In genomic region chr2:143241403-143242088, GRCh38 we compare ENCODE assay signal across 1 cellular context.
TF ChIP-seq lines count a peak whose summit lies in the region.

No MANE protein-coding gene starts in this region.

TF ChIP-seq in H1, 55 proteins besides CTCF, POLR2A, EP300 and RAD21:
- TF ChIP-seq GABPA (IDR thresholded peaks at IDR 0.05; ENCODE audit: borderline replicate concordance, insufficient read depth, low read length) (no peak), TAF1 (IDR thresholded peaks at IDR 0.05; ENCODE audit: low read depth, low read length) (0 out of 2 replicates have a peak, but pooled peaks have one; percentile 22), POU5F1 (IDR thresholded peaks at IDR 0.05; ENCODE audit: low read depth, low read length) (0 out of 2 replicates have a peak, but pooled peaks have one; percentile 70), TCF12 (IDR thresholded peaks at IDR 0.05; ENCODE audit: low read depth, low read length) (0 out of 2 replicates have a peak, but pooled peaks have one; percentile 57), SUZ12 (IDR thresholded peaks at IDR 0.05; ENCODE audit: low read length) (no peak), TEAD4 (IDR thresholded peaks at IDR 0.05; ENCODE audit: low read depth, low read length) (peak; percentile 94), ASH2L (IDR thresholded peaks at IDR 0.05; ENCODE audit: low read length) (peak; percentile 58), MAX (IDR thresholded peaks at IDR 0.05) (peak; percentile 16; the same call in 1 of the 2 replicates), NANOG (IDR thresholded peaks at IDR 0.05; ENCODE audit: insufficient read depth, low read depth, low read length, poor library complexity, severe bottlenecking) (peak; percentile 70)
- TF ChIP-seq, protein P1, sequence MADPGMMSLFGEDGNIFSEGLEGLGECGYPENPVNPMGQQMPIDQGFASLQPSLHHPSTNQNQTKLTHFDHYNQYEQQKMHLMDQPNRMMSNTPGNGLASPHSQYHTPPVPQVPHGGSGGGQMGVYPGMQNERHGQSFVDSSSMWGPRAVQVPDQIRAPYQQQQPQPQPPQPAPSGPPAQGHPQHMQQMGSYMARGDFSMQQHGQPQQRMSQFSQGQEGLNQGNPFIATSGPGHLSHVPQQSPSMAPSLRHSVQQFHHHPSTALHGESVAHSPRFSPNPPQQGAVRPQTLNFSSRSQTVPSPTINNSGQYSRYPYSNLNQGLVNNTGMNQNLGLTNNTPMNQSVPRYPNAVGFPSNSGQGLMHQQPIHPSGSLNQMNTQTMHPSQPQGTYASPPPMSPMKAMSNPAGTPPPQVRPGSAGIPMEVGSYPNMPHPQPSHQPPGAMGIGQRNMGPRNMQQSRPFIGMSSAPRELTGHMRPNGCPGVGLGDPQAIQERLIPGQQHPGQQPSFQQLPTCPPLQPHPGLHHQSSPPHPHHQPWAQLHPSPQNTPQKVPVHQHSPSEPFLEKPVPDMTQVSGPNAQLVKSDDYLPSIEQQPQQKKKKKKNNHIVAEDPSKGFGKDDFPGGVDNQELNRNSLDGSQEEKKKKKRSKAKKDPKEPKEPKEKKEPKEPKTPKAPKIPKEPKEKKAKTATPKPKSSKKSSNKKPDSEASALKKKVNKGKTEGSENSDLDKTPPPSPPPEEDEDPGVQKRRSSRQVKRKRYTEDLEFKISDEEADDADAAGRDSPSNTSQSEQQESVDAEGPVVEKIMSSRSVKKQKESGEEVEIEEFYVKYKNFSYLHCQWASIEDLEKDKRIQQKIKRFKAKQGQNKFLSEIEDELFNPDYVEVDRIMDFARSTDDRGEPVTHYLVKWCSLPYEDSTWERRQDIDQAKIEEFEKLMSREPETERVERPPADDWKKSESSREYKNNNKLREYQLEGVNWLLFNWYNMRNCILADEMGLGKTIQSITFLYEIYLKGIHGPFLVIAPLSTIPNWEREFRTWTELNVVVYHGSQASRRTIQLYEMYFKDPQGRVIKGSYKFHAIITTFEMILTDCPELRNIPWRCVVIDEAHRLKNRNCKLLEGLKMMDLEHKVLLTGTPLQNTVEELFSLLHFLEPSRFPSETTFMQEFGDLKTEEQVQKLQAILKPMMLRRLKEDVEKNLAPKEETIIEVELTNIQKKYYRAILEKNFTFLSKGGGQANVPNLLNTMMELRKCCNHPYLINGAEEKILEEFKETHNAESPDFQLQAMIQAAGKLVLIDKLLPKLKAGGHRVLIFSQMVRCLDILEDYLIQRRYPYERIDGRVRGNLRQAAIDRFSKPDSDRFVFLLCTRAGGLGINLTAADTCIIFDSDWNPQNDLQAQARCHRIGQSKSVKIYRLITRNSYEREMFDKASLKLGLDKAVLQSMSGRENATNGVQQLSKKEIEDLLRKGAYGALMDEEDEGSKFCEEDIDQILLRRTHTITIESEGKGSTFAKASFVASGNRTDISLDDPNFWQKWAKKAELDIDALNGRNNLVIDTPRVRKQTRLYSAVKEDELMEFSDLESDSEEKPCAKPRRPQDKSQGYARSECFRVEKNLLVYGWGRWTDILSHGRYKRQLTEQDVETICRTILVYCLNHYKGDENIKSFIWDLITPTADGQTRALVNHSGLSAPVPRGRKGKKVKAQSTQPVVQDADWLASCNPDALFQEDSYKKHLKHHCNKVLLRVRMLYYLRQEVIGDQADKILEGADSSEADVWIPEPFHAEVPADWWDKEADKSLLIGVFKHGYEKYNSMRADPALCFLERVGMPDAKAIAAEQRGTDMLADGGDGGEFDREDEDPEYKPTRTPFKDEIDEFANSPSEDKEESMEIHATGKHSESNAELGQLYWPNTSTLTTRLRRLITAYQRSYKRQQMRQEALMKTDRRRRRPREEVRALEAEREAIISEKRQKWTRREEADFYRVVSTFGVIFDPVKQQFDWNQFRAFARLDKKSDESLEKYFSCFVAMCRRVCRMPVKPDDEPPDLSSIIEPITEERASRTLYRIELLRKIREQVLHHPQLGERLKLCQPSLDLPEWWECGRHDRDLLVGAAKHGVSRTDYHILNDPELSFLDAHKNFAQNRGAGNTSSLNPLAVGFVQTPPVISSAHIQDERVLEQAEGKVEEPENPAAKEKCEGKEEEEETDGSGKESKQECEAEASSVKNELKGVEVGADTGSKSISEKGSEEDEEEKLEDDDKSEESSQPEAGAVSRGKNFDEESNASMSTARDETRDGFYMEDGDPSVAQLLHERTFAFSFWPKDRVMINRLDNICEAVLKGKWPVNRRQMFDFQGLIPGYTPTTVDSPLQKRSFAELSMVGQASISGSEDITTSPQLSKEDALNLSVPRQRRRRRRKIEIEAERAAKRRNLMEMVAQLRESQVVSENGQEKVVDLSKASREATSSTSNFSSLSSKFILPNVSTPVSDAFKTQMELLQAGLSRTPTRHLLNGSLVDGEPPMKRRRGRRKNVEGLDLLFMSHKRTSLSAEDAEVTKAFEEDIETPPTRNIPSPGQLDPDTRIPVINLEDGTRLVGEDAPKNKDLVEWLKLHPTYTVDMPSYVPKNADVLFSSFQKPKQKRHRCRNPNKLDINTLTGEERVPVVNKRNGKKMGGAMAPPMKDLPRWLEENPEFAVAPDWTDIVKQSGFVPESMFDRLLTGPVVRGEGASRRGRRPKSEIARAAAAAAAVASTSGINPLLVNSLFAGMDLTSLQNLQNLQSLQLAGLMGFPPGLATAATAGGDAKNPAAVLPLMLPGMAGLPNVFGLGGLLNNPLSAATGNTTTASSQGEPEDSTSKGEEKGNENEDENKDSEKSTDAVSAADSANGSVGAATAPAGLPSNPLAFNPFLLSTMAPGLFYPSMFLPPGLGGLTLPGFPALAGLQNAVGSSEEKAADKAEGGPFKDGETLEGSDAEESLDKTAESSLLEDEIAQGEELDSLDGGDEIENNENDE (IDR thresholded peaks at IDR 0.05; ENCODE audit: insufficient replicate concordance, low read length): peak; percentile 49
TF ChIP-seq in H1: peak in this region for 8.
